Comparison of ENCODE assay signal across 31 cellular contexts in genomic region chr6:166988674-166989201, GRCh38. TPM values are rescaled to one million over a fixed set of nuclear protein-coding genes. Genes with fewer than 3 reads are reported as not detected.
DNase-seq lines count a peak whose midpoint lies in the region; ATAC-seq and TF ChIP-seq lines count a peak whose summit lies in the region.
"Had no signal": no experiment of that assay in that cellular context is flagged by ENCODE, and none has a peak within 500 bp of the region (broad histone marks: within the 10 kb centered on the region; RNA-seq: fewer than 3 reads in every experiment).

No MANE protein-coding gene starts in this region.

- H3K36me3 Mint-ChIP-seq in neural progenitor cell = peaks cover 40% of the 10 kb centered on the region
- H3K36me3 Mint-ChIP-seq in activated T-cell treated with anti-CD3 and anti-CD28 coated beads, Interleukin-2, amount 50 U/mL, for 4 hours (ENCODE audit: insufficient read depth) = peaks cover 3% of the 10 kb centered on the region

- H3K9me3 Mint-ChIP-seq in neural progenitor cell = peaks cover 40% of the 10 kb centered on the region
- no peaks in the 10 kb centered on the region for H3K9me3 Mint-ChIP-seq in activated T-cell treated with anti-CD3 and anti-CD28 coated beads, Interleukin-2, amount 50 U/mL, for 4 hours
- H3K9me3 Mint-ChIP-seq: activated naive CD4-positive, alpha-beta T cell treated with anti-CD3 and anti-CD28 coated beads, Interleukin-2, amount 50 U/mL, for 24 hours; activated T-helper 2 cell treated with anti-CD3 and anti-CD28 coated beads, Interferon-gamma antibody, Interleukin-2, Interleukin-4, amounts not matched to agents 10 μg/mL and 5 μg/mL and 100 μg/mL, durations not matched to agents 14 hours and 24 hours and 36 hours; HFFc6; T-cell had no signal

- H3K27ac Mint-ChIP-seq in neural progenitor cell = no peak overlapping the region
- H3K27ac Mint-ChIP-seq: activated naive CD4-positive, alpha-beta T cell treated with anti-CD3 and anti-CD28 coated beads, Interleukin-2, amount 50 U/mL, for 24 hours; activated T-helper 2 cell treated with anti-CD3 and anti-CD28 coated beads, Interferon-gamma antibody, Interleukin-2, Interleukin-4, amounts not matched to agents 10 μg/mL and 5 μg/mL and 100 μg/mL, durations not matched to agents 14 hours and 24 hours and 36 hours; HFFc6 had no signal

- H3K4me1 ChIP-seq in foreskin keratinocyte (no peaks in the 10 kb centered on the region), neural progenitor cell (peaks cover 7% of the 10 kb centered on the region)
- H3K4me1 ChIP-seq: right atrium auricular region had no signal

- peak overlapping the region; percentile 11 for H3K4me2 ChIP-seq in neural progenitor cell
- H3K4me2 ChIP-seq: smooth muscle cell had no signal

- DNase-seq in H7 = peak; percentile 52
- peak; percentile 12 for DNase-seq in SK-N-DZ (ENCODE audit: low spot score)
- DNase-seq in foreskin keratinocyte = peak in 1 of 2 donors; percentile 28
- DNase-seq in neural progenitor cell (ENCODE audit: low spot score) = no peak
- DNase-seq in left colon = no peak
- no peak for DNase-seq in UCSD-AML1 (lab: John Stamatoyannopoulos, UW; ENCODE audit: unreplicated experiment)
- no peak for DNase-seq in OCI-M2 (lab: John Stamatoyannopoulos, UW; ENCODE audit: unreplicated experiment)
- no peak for DNase-seq in activated T-cell treated with anti-CD3 and anti-CD28 coated beads, Interleukin-2, amount 50 U/mL, for 4 hours
- DNase-seq: activated CD4-positive, CD25-positive, alpha-beta regulatory T cell treated with anti-CD3 and anti-CD28 coated beads, Interleukin-2, amount 50 U/mL, for 72 hours; COR-L47; effector CD8-positive, alpha-beta T cell; GDM1; HFFc6; NCI-H1092; NCI-H1694; NCI-H446 treated with DMSO at 0.1 percent for 48 hours; NCI-H82; pancreas; stimulated activated naive CD4-positive, alpha-beta T cell treated with Interleukin-2 at 50 U/mL for 16 hours; T-cell had no signal

- no peak overlapping the region for H2AFZ ChIP-seq in neural progenitor cell (replicated peaks)

- H3K36me3 ChIP-seq in H7 (replicated peaks; ENCODE audit: control insufficient read depth, insufficient read depth, low read length) = no peaks in the 10 kb centered on the region; the same call in none of the 2 replicates
- no peaks in the 10 kb centered on the region for H3K36me3 ChIP-seq in neural progenitor cell
- H3K36me3 ChIP-seq: cardiac muscle cell, pancreas, right atrium auricular region, suprapubic skin had no signal

- intact Hi-C loops in left colon (cut with DNase I, micrococcal nuclease) = loop anchor here in 1 of 2 donors (2.0 kb wide), 1 partner anchor 202 kb away; no protein-coding TSS in a partner anchor

- no peak overlapping the region for H3K4me3 Mint-ChIP-seq in neural progenitor cell
- no peak overlapping the region for H3K4me3 Mint-ChIP-seq in activated T-cell treated with anti-CD3 and anti-CD28 coated beads, Interleukin-2, amount 50 U/mL, for 4 hours
- H3K4me3 Mint-ChIP-seq: activated naive CD4-positive, alpha-beta T cell treated with anti-CD3 and anti-CD28 coated beads, Interleukin-2, amount 50 U/mL, for 24 hours; HFFc6; nephron; T-cell had no signal

- peaks cover 2% of the 10 kb centered on the region for H3K27me3 Mint-ChIP-seq in neural progenitor cell (ENCODE audit: insufficient read depth, low read depth)
- no peaks in the 10 kb centered on the region for H3K27me3 Mint-ChIP-seq in activated T-cell treated with anti-CD3 and anti-CD28 coated beads, Interleukin-2, amount 50 U/mL, for 4 hours (ENCODE audit: low read depth)
- H3K27me3 Mint-ChIP-seq: activated naive CD4-positive, alpha-beta T cell treated with anti-CD3 and anti-CD28 coated beads, Interleukin-2, amount 50 U/mL, for 24 hours; T-cell had no signal

- no peak overlapping the region for H3K27ac ChIP-seq in foreskin keratinocyte
- no peak overlapping the region for H3K27ac ChIP-seq in neural progenitor cell
- H3K27ac ChIP-seq: BLaER1 treated with 17β-estradiol and CSF1 and Interleukin-3, amounts not matched to agents 10 nM and 100 nM; cardiac muscle cell; coronary artery; epithelial cell of prostate; pancreas; right atrium auricular region; suprapubic skin had no signal

- H3K27me3 ChIP-seq in H7 (ENCODE audit: control insufficient read depth, insufficient read depth, low read length) (no peaks in the 10 kb centered on the region), foreskin keratinocyte (no peaks in the 10 kb centered on the region), neural progenitor cell (no peaks in the 10 kb centered on the region)
- H3K27me3 ChIP-seq: BLaER1 treated with 17β-estradiol and CSF1 and Interleukin-3, amounts not matched to agents 10 nM and 100 nM; cardiac muscle cell; pancreas; right atrium auricular region; suprapubic skin had no signal

- ATAC-seq in foreskin keratinocyte = peak; percentile 63
- no peak for ATAC-seq in left colon
- no peak for ATAC-seq in activated T-cell treated with anti-CD3 and anti-CD28 coated beads, Interleukin-2, amount 50 U/mL, for 4 hours

- TF ChIP-seq CTCF in foreskin keratinocyte (conservative IDR thresholded peaks at IDR 0.05) (no peak), neural progenitor cell (IDR thresholded peaks at IDR 0.05) (no peak)

- H4K20me1 ChIP-seq in neural progenitor cell (ENCODE audit: low read depth) = no peaks in the 10 kb centered on the region

- H3F3A ChIP-seq in neural progenitor cell (ENCODE audit: low read depth) = peaks cover 7% of the 10 kb centered on the region

- H3K4me3 ChIP-seq in H7 (ENCODE audit: insufficient read depth, low read depth, low read length) = no peak overlapping the region
- H3K4me3 ChIP-seq in neural progenitor cell = no peak overlapping the region
- H3K4me3 ChIP-seq: BLaER1 treated with 17β-estradiol and CSF1 and Interleukin-3, amounts not matched to agents 10 nM and 100 nM; cardiac muscle cell; coronary artery; lung; pancreas; right atrium auricular region; smooth muscle cell; suprapubic skin had no signal

- no peaks in the 10 kb centered on the region for H3K9me3 ChIP-seq in neural progenitor cell (ENCODE audit: low read depth)
- H3K9me3 ChIP-seq: pancreas, right atrium auricular region, suprapubic skin had no signal

- H3K79me2 ChIP-seq in neural progenitor cell (ENCODE audit: low read depth) = peaks cover 28% of the 10 kb centered on the region

- H3K9ac ChIP-seq in neural progenitor cell = no peak overlapping the region
- H3K9ac ChIP-seq: BLaER1 treated with 17β-estradiol and CSF1 and Interleukin-3, amounts not matched to agents 10 nM and 100 nM had no signal

- no peaks in the 10 kb centered on the region for H3K4me1 Mint-ChIP-seq in neural progenitor cell
- peaks cover 22% of the 10 kb centered on the region for H3K4me1 Mint-ChIP-seq in activated T-cell treated with anti-CD3 and anti-CD28 coated beads, Interleukin-2, amount 50 U/mL, for 4 hours (ENCODE audit: low read depth)

RNA-seq across cellular contexts. Expression of gene CEP43, which starts 10.5 kb away (rescaled TPM):
- 14.8 and 16.8 TPM in 2 replicates for total RNA-seq in H7 (2014; rRNA removed; shearing (Covaris generic))
- 33.1 and 38.1 TPM in 2 replicates for polyA plus RNA-seq in SK-N-DZ (2014; cell fraction: cytosol; rRNA removed)
- polyA plus RNA-seq in SK-N-DZ (2014; cell fraction: nucleus; rRNA removed) = 48.7 and 63.1 TPM in 2 replicates
- total RNA-seq in foreskin keratinocyte = 13.5 and 15.5 TPM in 2 replicates
- 7.5 and 9.4 TPM in 2 replicates for polyA plus RNA-seq in foreskin keratinocyte
- 49.3 and 78.0 TPM in 2 replicates for total RNA-seq in neural progenitor cell (ENCODE audit: low replicate concordance)
- total RNA-seq in left colon = 10 to 100 TPM; 17.4 to 22.5 TPM
- 10 to 100 TPM; 19.5 to 20.2 (median 19.5) TPM for total RNA-seq in activated T-cell treated with anti-CD3 and anti-CD28 coated beads, Interleukin-2, amount 50 U/mL, for 4 hours

RNA-seq across cellular contexts. Expression of gene RNASET2, which starts 32.4 kb away (rescaled TPM):
- 27.8 and 41.3 TPM in 2 replicates for total RNA-seq in H7 (2014; rRNA removed; shearing (Covaris generic))
- 14.5 and 14.9 TPM in 2 replicates for polyA plus RNA-seq in SK-N-DZ (2014; cell fraction: cytosol; rRNA removed)
- 19.2 and 20.8 TPM in 2 replicates for polyA plus RNA-seq in SK-N-DZ (2014; cell fraction: nucleus; rRNA removed)
- total RNA-seq in foreskin keratinocyte = 14.3 and 14.5 TPM in 2 replicates
- polyA plus RNA-seq in foreskin keratinocyte = 17.6 and 18.5 TPM in 2 replicates
- 28.9 and 37.2 TPM in 2 replicates for total RNA-seq in neural progenitor cell (ENCODE audit: low replicate concordance)
- 100 to 1,000 TPM; 130 to 151 TPM for total RNA-seq in left colon
- total RNA-seq in activated T-cell treated with anti-CD3 and anti-CD28 coated beads, Interleukin-2, amount 50 U/mL, for 4 hours = 10 to 100 TPM; 43.7 to 67.3 (median 49.4) TPM

Comparison
In these comparisons a context has a peak if more than half of its experiments do, and no peak if none do; other contexts are left out.
1. DNase-seq: peak in H7 (single experiment) and SK-N-DZ (single experiment); none in neural progenitor cell (single experiment), left colon (0 of 2), UCSD-AML1 (single experiment), OCI-M2 (single experiment) and activated T-cell treated with anti-CD3 and anti-CD28 coated beads, Interleukin-2, amount 50 U/mL, for 4 hours (single experiment).